In genomic region chr18:7566587-7567486, GRCh38 we compare ENCODE assay signal across 8 cellular contexts. TPM values are rescaled to one million over a fixed set of nuclear protein-coding genes. Genes with fewer than 3 reads are reported as not detected.
A peak's percentile ranks its signal among the peaks of the same experiment; 100 is the strongest.
DNase-seq lines count a peak whose midpoint lies in the region; ATAC-seq and TF ChIP-seq lines count a peak whose summit lies in the region.

Gene PTPRM, plus strand, starts transcription at chr18:7567316. Its CDS starts 503 bp downstream, at chr18:7567819.

- peaks cover 6% of the 10 kb centered on the region for H3K4me1 ChIP-seq in mesodermal cell (ENCODE audit: control insufficient read depth, insufficient read depth, low read length, poor library complexity, severe bottlenecking)

- TF ChIP-seq POLR2A in GM18505 (IDR thresholded peaks at IDR 0.05; ENCODE audit: borderline replicate concordance, extremely low read depth, insufficient read depth, insufficient read length) = no peak

- TF ChIP-seq CTCF in epithelial cell of proximal tubule (conservative IDR thresholded peaks at IDR 0.05; ENCODE audit: low read depth, low read length) = peak; percentile 11

- H3K4me3 ChIP-seq in epithelial cell of proximal tubule (ENCODE audit: low read depth, low read length) (peak within 1 kb of the TSS; percentile 96), mesodermal cell (ENCODE audit: extremely low read depth, insufficient read depth, low read length, poor library complexity, severe bottlenecking) (peak within 1 kb of the TSS; percentile 65)

- H3K36me3 ChIP-seq in mesodermal cell (ENCODE audit: control insufficient read depth, insufficient read depth, low read length) = no peaks in the 10 kb centered on the region

- 0 to 1% methylated on average over 93 to 103 of the region's 138 CpGs for WGBS in mesodermal cell (ENCODE audit: insufficient coverage in 2 of 2), 2 experiments

- DNase-seq in 8988T = peak; percentile 93
- peak; percentile 88 for DNase-seq in NCI-H2196 (lab: John Stamatoyannopoulos, UW; ENCODE audit: unreplicated experiment)
- DNase-seq in activated T-cell treated with anti-CD3 and anti-CD28 coated beads for 4 hours = peak; percentile 8
- DNase-seq in epithelial cell of proximal tubule (ENCODE audit: low read depth) = no peak
- peak; percentile 27 to 40 for DNase-seq in stimulated activated CD8-positive, alpha-beta memory T cell treated with anti-CD3 and anti-CD28 coated beads, Interleukin-2, amount 100 ng/mL, for 48 hours (ENCODE audit: low read depth in 2 of 2)

- no peaks in the 10 kb centered on the region for H3K9me3 ChIP-seq in mesodermal cell (ENCODE audit: control insufficient read depth, low read length)

- H3K27ac ChIP-seq in mesodermal cell (ENCODE audit: low read depth, low read length, severe bottlenecking) = peak within 1 kb of the TSS; percentile 80

- ATAC-seq in GM18505 (IDR thresholded peaks at IDR 0.05; ENCODE audit: unreplicated experiment) = peak; percentile 90
- ATAC-seq in HG02970 (IDR thresholded peaks at IDR 0.05; ENCODE audit: low FRiP score, unreplicated experiment) = peak; percentile 59

RNA-seq across cellular contexts. Expression of gene PTPRM, which starts in this region (rescaled TPM):
- 28.5 and 63.2 TPM in 2 replicates for total RNA-seq in epithelial cell of proximal tubule
- polyA plus RNA-seq in mesodermal cell (2013, experiment 1 of 2) = 56.8 TPM
- 42.0 TPM for polyA plus RNA-seq in mesodermal cell (2013, experiment 2 of 2)
